6 cellular contexts compared by ENCODE assay signal in genomic region chr11:85685131-85685819, GRCh38. TPM values are rescaled to one million over a fixed set of nuclear protein-coding genes. Genes with fewer than 3 reads are reported as not detected.
DNase-seq lines count a peak whose midpoint lies in the region; ATAC-seq and TF ChIP-seq lines count a peak whose summit lies in the region.

No MANE protein-coding gene starts in this region.

- peaks cover 22% of the 10 kb centered on the region for H3K4me1 Mint-ChIP-seq in central memory CD8-positive, alpha-beta T cell
- peaks cover 5% of the 10 kb centered on the region for H3K4me1 Mint-ChIP-seq in WTC11

- in situ Hi-C loops in GM13976 (cut with MboI; ENCODE audit: low sequenced_read_pairs, unreplicated experiment) = no loop called here

- no peak for ATAC-seq in central memory CD8-positive, alpha-beta T cell (replicated peaks; ENCODE audit: extremely low read depth, poor library complexity, severe bottlenecking)
- ATAC-seq in WTC11 = no peak; the same call in 1 of the 2 replicates

- CTCF ChIA-PET in WTC11 (lab: Charles Lee) = interaction anchor here (1.1 to 1.5 kb wide), 2 partner anchors 10 to 141 kb away, joined by 3 to 4 read pairs; no protein-coding TSS in a partner anchor

- peaks cover 7% of the 10 kb centered on the region for H3K36me3 Mint-ChIP-seq in central memory CD8-positive, alpha-beta T cell (ENCODE audit: insufficient read depth)
- H3K36me3 Mint-ChIP-seq in WTC11 = no peaks in the 10 kb centered on the region

- POLR2A ChIA-PET in WTC11 (lab: Charles Lee) = no interaction called here

- H3K4me3 Mint-ChIP-seq in central memory CD8-positive, alpha-beta T cell = peak overlapping the region; percentile 22
- no peak overlapping the region for H3K4me3 Mint-ChIP-seq in WTC11

- H3K27ac Mint-ChIP-seq in central memory CD8-positive, alpha-beta T cell (ENCODE audit: low read depth) = no peak overlapping the region
- H3K27ac Mint-ChIP-seq in WTC11 = no peak overlapping the region

- H3K9me3 Mint-ChIP-seq in central memory CD8-positive, alpha-beta T cell = no peaks in the 10 kb centered on the region
- no peaks in the 10 kb centered on the region for H3K9me3 Mint-ChIP-seq in WTC11

- TF ChIP-seq CTCF in GM13976 (IDR thresholded peaks at IDR 0.05; ENCODE audit: borderline replicate concordance, control extremely low read depth, extremely low read depth, insufficient read depth, missing control alignments) = no peak
- no peak for TF ChIP-seq CTCF in WTC11 (IDR thresholded peaks at IDR 0.05)

- DNase-seq in GM03348 (ENCODE audit: low spot score) = peak; percentile 35
- DNase-seq in central memory CD8-positive, alpha-beta T cell (ENCODE audit: low spot score in 2 of 2) = no peak
- DNase-seq in occipital lobe (lab: John Stamatoyannopoulos, UW) = peak; percentile 15
- DNase-seq in GM13976 (ENCODE audit: low spot score) = no peak
- no peak for DNase-seq in WTC11 (ENCODE audit: low spot score)
- no peak for DNase-seq in CD1c-positive myeloid dendritic cell (ENCODE audit: extremely low spot score)

- no peaks in the 10 kb centered on the region for H3K27me3 Mint-ChIP-seq in central memory CD8-positive, alpha-beta T cell
- H3K27me3 Mint-ChIP-seq in WTC11 (ENCODE audit: low read depth) = peaks cover 6% of the 10 kb centered on the region; the same call in 1 of the 2 replicates

TF ChIP-seq in WTC11, 78 proteins besides CTCF, POLR2A, EP300 and RAD21:
- TF ChIP-seq FOXK1 (CRISPR knock-in tag; IDR thresholded peaks at IDR 0.05) = no peak
- no peak for TF ChIP-seq ETV6 (CRISPR knock-in tag; IDR thresholded peaks at IDR 0.05)
- TF ChIP-seq ZNF121 (CRISPR knock-in tag; IDR thresholded peaks at IDR 0.05) = no peak
- TF ChIP-seq ZNF396 (CRISPR knock-in tag; IDR thresholded peaks at IDR 0.05; ENCODE audit: borderline replicate concordance) = no peak
- TF ChIP-seq ZNF512 (CRISPR knock-in tag; IDR thresholded peaks at IDR 0.05; ENCODE audit: borderline replicate concordance) = no peak

RNA-seq across cellular contexts. Expression of gene CCDC89, which starts 0.7 kb away (rescaled TPM):
- total RNA-seq in occipital lobe (0.47 TPM), WTC11 (2021) (not detected in 3 replicates)

RNA-seq across cellular contexts. Expression of gene CREBZF, which starts 20.3 kb away (rescaled TPM):
- total RNA-seq in occipital lobe (117 TPM), WTC11 (2021) (46.9 to 54.6 TPM (median 48.6 TPM) in 3 replicates)

RNA-seq across cellular contexts. Expression of gene TMEM126A, which starts 37.5 kb away (rescaled TPM):
- total RNA-seq in occipital lobe = 22.6 TPM
- total RNA-seq in WTC11 (2021) = 34.6 to 37.2 TPM (median 36.9 TPM) in 3 replicates

RNA-seq across cellular contexts. Expression of gene TMEM126B, which starts 56.9 kb away (rescaled TPM):
- total RNA-seq in occipital lobe = 45.1 TPM
- 52.8 to 65.8 TPM (median 63.8 TPM) in 3 replicates for total RNA-seq in WTC11 (2021)

RNA-seq across cellular contexts. Expression of gene DLG2, which starts 58.1 kb away (rescaled TPM):
- total RNA-seq in occipital lobe (353 TPM), WTC11 (2021) (12.9 to 17.5 TPM (median 15.2 TPM) in 3 replicates)

Comparison
In these comparisons a context has a peak if more than half of its experiments do, and no peak if none do; other contexts are left out.
1. DNase-seq: peak in GM03348 (single experiment) and occipital lobe (single experiment); none in central memory CD8-positive, alpha-beta T cell (0 of 2), GM13976 (single experiment), WTC11 (single experiment) and CD1c-positive myeloid dendritic cell (single experiment).